Comparison of ENCODE assay signal across 2 cellular contexts in genomic region chr17:13751485-13751793, GRCh38.
TF ChIP-seq lines count a peak whose summit lies in the region.

No MANE protein-coding gene starts in this region.

TF ChIP-seq in IMR-90, 13 proteins besides CTCF, POLR2A, EP300 and RAD21:
- no peak for TF ChIP-seq RCOR1 (IDR thresholded peaks at IDR 0.05; ENCODE audit: insufficient replicate concordance, low read length)
TF ChIP-seq in IMR-90: peak in this region for 0.

TF ChIP-seq in H1, 55 proteins besides CTCF, POLR2A, EP300 and RAD21:
- TF ChIP-seq CHD2 (IDR thresholded peaks at IDR 0.05; ENCODE audit: low read length) (no peak), POU5F1 (IDR thresholded peaks at IDR 0.05; ENCODE audit: low read depth, low read length) (no peak), SP1 (IDR thresholded peaks at IDR 0.05; ENCODE audit: low read depth, low read length) (no peak)
